ENCODE assay signal across 12 cellular contexts in genomic region chr13:82654851-82655517, GRCh38.
DNase-seq lines count a peak whose midpoint lies in the region; ATAC-seq lines count a peak whose summit lies in the region.
"Had no signal": no experiment of that assay in that cellular context is flagged by ENCODE, and none has a peak within 500 bp of the region (broad histone marks: within the 10 kb centered on the region; RNA-seq: fewer than 3 reads in every experiment).

No MANE protein-coding gene starts in this region.

- no peaks in the 10 kb centered on the region for H3K4me1 Mint-ChIP-seq in activated CD8-positive, alpha-beta memory T cell treated with anti-CD3 and anti-CD28 coated beads, Interleukin-2, amount 10 ng/mL, durations not matched to agents 7 days and 5 days

- H3K27me3 Mint-ChIP-seq in activated CD8-positive, alpha-beta memory T cell treated with anti-CD3 and anti-CD28 coated beads, Interleukin-2, amount 10 ng/mL, durations not matched to agents 7 days and 5 days, result no peaks in the 10 kb centered on the region
- H3K27me3 Mint-ChIP-seq: activated naive CD8-positive, alpha-beta T cell had no signal

- H3K27ac Mint-ChIP-seq in activated CD8-positive, alpha-beta memory T cell treated with anti-CD3 and anti-CD28 coated beads, Interleukin-2, amount 10 ng/mL, durations not matched to agents 7 days and 5 days, result no peak overlapping the region
- H3K27ac Mint-ChIP-seq: activated naive CD8-positive, alpha-beta T cell had no signal

- DNase-seq in AG08396 (ENCODE audit: low spot score) (peak; percentile 54), RPMI7951 (ENCODE audit: low read depth) (peak; percentile 37), epithelial cell of prostate (ENCODE audit: low read depth, low spot score) (no peak), mucosa of gallbladder (ENCODE audit: low spot score) (peak; percentile 54), AG08395 (ENCODE audit: low spot score) (no peak), SIG-M5 treated with dmso at 0.1 percent for 504 hours (lab: John Stamatoyannopoulos, UW; ENCODE audit: unreplicated experiment) (no peak)
- no peak for DNase-seq in activated CD8-positive, alpha-beta memory T cell treated with anti-CD3 and anti-CD28 coated beads, Interleukin-2, amount 10 ng/mL, durations not matched to agents 7 days and 5 days
- DNase-seq: NCI-H1092 had no signal

- peak overlapping the region; percentile 37 for H3K27ac ChIP-seq in epithelial cell of prostate
- H3K27ac ChIP-seq: BLaER1, uterus had no signal

- ATAC-seq in HG03442 (IDR thresholded peaks at IDR 0.05; ENCODE audit: unreplicated experiment), result no peak
- no peak for ATAC-seq in activated CD8-positive, alpha-beta memory T cell treated with anti-CD3 and anti-CD28 coated beads, Interleukin-2, amount 10 ng/mL, durations not matched to agents 7 days and 5 days

- CTCF ChIA-PET in activated CD8-positive, alpha-beta memory T cell treated with anti-CD3 and anti-CD28 coated beads, Interleukin-2, amount 10 ng/mL, durations not matched to agents 7 days and 5 days (lab: Charles Lee), result no interaction called here

- no peak overlapping the region for H3K4me3 Mint-ChIP-seq in activated CD8-positive, alpha-beta memory T cell treated with anti-CD3 and anti-CD28 coated beads, Interleukin-2, amount 10 ng/mL, durations not matched to agents 7 days and 5 days
- H3K4me3 Mint-ChIP-seq: activated naive CD8-positive, alpha-beta T cell had no signal

- H3K9me3 Mint-ChIP-seq in activated CD8-positive, alpha-beta memory T cell treated with anti-CD3 and anti-CD28 coated beads, Interleukin-2, amount 10 ng/mL, durations not matched to agents 7 days and 5 days (ENCODE audit: low read depth), result no peaks in the 10 kb centered on the region

- no peaks in the 10 kb centered on the region for H3K36me3 Mint-ChIP-seq in activated CD8-positive, alpha-beta memory T cell treated with anti-CD3 and anti-CD28 coated beads, Interleukin-2, amount 10 ng/mL, durations not matched to agents 7 days and 5 days
- H3K36me3 Mint-ChIP-seq: activated naive CD8-positive, alpha-beta T cell had no signal

Comparison
In these comparisons a context has a peak if more than half of its experiments do, and no peak if none do; other contexts are left out.
1. DNase-seq: peak in AG08396 (single experiment), RPMI7951 (single experiment) and mucosa of gallbladder (single experiment); none in epithelial cell of prostate (single experiment), AG08395 (single experiment), SIG-M5 treated with dmso at 0.1 percent for 504 hours (single experiment) and activated CD8-positive, alpha-beta memory T cell treated with anti-CD3 and anti-CD28 coated beads, Interleukin-2, amount 10 ng/mL, durations not matched to agents 7 days and 5 days (single experiment).